Comparison of ENCODE assay signal across 7 cellular contexts in genomic region chr10:9719246-9719645, GRCh38.
"Had no signal": no experiment of that assay in that cellular context is flagged by ENCODE, and none has a peak within 500 bp of the region (broad histone marks: within the 10 kb centered on the region; RNA-seq: fewer than 3 reads in every experiment).

No MANE protein-coding gene starts in this region.

- DNase-seq: IMR-90, KBM-7, KG1 had no signal

- H3K9ac ChIP-seq: KMS-11 had no signal

- ATAC-seq: K562 had no signal

- H3K4me2 ChIP-seq: KMS-11 had no signal

- FAIRE-seq: HTR-8/SVneo, K562 had no signal

- H3K27ac ChIP-seq: HL-60, KMS-11 had no signal

- H3K4me3 ChIP-seq: K562 had no signal
